Comparison of ENCODE assay signal across 1 cellular context in genomic region chr11:83071641-83072591, GRCh38.
TF ChIP-seq lines count a peak whose summit lies in the region.

Gene RAB30 (minus strand): TSS chr11:83071897. CDS start chr11:82997316, 74,581 bp downstream.

TF ChIP-seq in HepG2, 621 proteins besides CTCF, POLR2A, EP300 and RAD21 (continued from another document and continues in another):
- TF ChIP-seq AHDC1 (CRISPR knock-in tag; IDR thresholded peaks at IDR 0.05; ENCODE audit: borderline replicate concordance) (peak; percentile 66; the same call in 1 of the 2 replicates), FOXP4 (CRISPR knock-in tag; IDR thresholded peaks at IDR 0.05) (peak; percentile 44; the same call in 1 of the 2 replicates), POLR2AphosphoS2 (IDR thresholded peaks at IDR 0.05; ENCODE audit: low read depth, low read length) (peak; percentile 96), TGIF2 (CRISPR knock-in tag; IDR thresholded peaks at IDR 0.05) (peak; percentile 84), RBFOX2 (IDR thresholded peaks at IDR 0.05; ENCODE audit: low read depth, low read length) (peak; percentile 76), ZBED4 (CRISPR knock-in tag; IDR thresholded peaks at IDR 0.05; ENCODE audit: borderline replicate concordance) (peak; percentile 9; the same call in 1 of the 2 replicates), ZNF430 (CRISPR knock-in tag; IDR thresholded peaks at IDR 0.05) (peak; percentile 37; the same call in 1 of the 2 replicates), ZNF567 (CRISPR knock-in tag; IDR thresholded peaks at IDR 0.05; ENCODE audit: borderline replicate concordance) (0 out of 2 replicates have a peak, but pooled peaks have one; percentile 44), SPEN (CRISPR knock-in tag; IDR thresholded peaks at IDR 0.05; ENCODE audit: low read depth) (peak; percentile 71), E2F1 (CRISPR knock-in tag; IDR thresholded peaks at IDR 0.05) (no peak), REL (CRISPR knock-in tag; conservative IDR thresholded peaks at IDR 0.05) (no peak), RBAK (CRISPR knock-in tag; IDR thresholded peaks at IDR 0.05) (no peak), GPBP1L1 (CRISPR knock-in tag; IDR thresholded peaks at IDR 0.05) (no peak), ASH2L (IDR thresholded peaks at IDR 0.05; ENCODE audit: insufficient read length, low read depth, low read length) (peak; percentile 85), MED8 (CRISPR knock-in tag; IDR thresholded peaks at IDR 0.05; ENCODE audit: insufficient replicate concordance) (peak; percentile 25), ZNF34 (CRISPR knock-in tag; IDR thresholded peaks at IDR 0.05; ENCODE audit: borderline replicate concordance) (no peak), ARID2 (CRISPR knock-in tag; IDR thresholded peaks at IDR 0.05; ENCODE audit: borderline replicate concordance) (peak; percentile 7; the same call in 1 of the 2 replicates), ZNF816 (CRISPR knock-in tag; IDR thresholded peaks at IDR 0.05; ENCODE audit: borderline replicate concordance) (peak; percentile 92), ZBTB26 (CRISPR knock-in tag; IDR thresholded peaks at IDR 0.05; ENCODE audit: borderline replicate concordance) (peak; percentile 68; the same call in 1 of the 2 replicates), KDM5A (IDR thresholded peaks at IDR 0.05; ENCODE audit: borderline replicate concordance, low read length) (peak; percentile 33; the same call in 1 of the 2 replicates), ZNF709 (CRISPR knock-in tag; IDR thresholded peaks at IDR 0.05) (peak; percentile 73), SALL1 (CRISPR knock-in tag; IDR thresholded peaks at IDR 0.05) (peak; percentile 90), PHF21A (CRISPR knock-in tag; IDR thresholded peaks at IDR 0.05) (peak; percentile 80), FOXJ3 (CRISPR knock-in tag; IDR thresholded peaks at IDR 0.05; ENCODE audit: borderline replicate concordance) (no peak), ZNF446 (CRISPR knock-in tag; IDR thresholded peaks at IDR 0.05) (0 out of 2 replicates have a peak, but pooled peaks have one; percentile 55), ELF1 (CRISPR knock-in tag; IDR thresholded peaks at IDR 0.05) (peak; percentile 56), MEF2D (CRISPR knock-in tag; IDR thresholded peaks at IDR 0.05) (peak; percentile 20; the same call in 1 of the 2 replicates), ZNF501 (CRISPR knock-in tag; IDR thresholded peaks at IDR 0.05) (peak; percentile 69), GABPB1 (CRISPR knock-in tag; IDR thresholded peaks at IDR 0.05) (peak; percentile 73), ZNF281 (CRISPR knock-in tag; IDR thresholded peaks at IDR 0.05; ENCODE audit: borderline replicate concordance) (peak; percentile 39; the same call in 1 of the 2 replicates), ZFP1 (CRISPR knock-in tag; IDR thresholded peaks at IDR 0.05) (no peak), MYPOP (CRISPR knock-in tag; IDR thresholded peaks at IDR 0.05) (no peak), GFI1 (CRISPR knock-in tag; IDR thresholded peaks at IDR 0.05; ENCODE audit: borderline replicate concordance) (peak; percentile 68; the same call in 1 of the 2 replicates), CENPX (CRISPR knock-in tag; IDR thresholded peaks at IDR 0.05) (no peak), CEBPG (CRISPR knock-in tag; IDR thresholded peaks at IDR 0.05) (peak; percentile 78), ZBTB7A (CRISPR knock-in tag; IDR thresholded peaks at IDR 0.05) (0 out of 2 replicates have a peak, but pooled peaks have one; percentile 28), MAFF (IDR thresholded peaks at IDR 0.05; ENCODE audit: low read depth, low read length) (peak; percentile 30), YEATS4 (CRISPR knock-in tag; IDR thresholded peaks at IDR 0.05; ENCODE audit: borderline replicate concordance) (peak; percentile 92), HNF4G (IDR thresholded peaks at IDR 0.05; ENCODE audit: borderline replicate concordance, low read depth, low read length) (no peak; the same call in 1 of the 2 replicates), HNF4G (CRISPR knock-in tag; IDR thresholded peaks at IDR 0.05; ENCODE audit: borderline replicate concordance, low read depth) (peak; percentile 56), PITX1 (CRISPR knock-in tag; IDR thresholded peaks at IDR 0.05) (no peak), SRY (CRISPR knock-in tag; IDR thresholded peaks at IDR 0.05) (no peak), ATF5 (CRISPR knock-in tag; IDR thresholded peaks at IDR 0.05; ENCODE audit: low read depth) (no peak)
